ENCODE assay signal across 21 cellular contexts in genomic region chr2:160006466-160006865, GRCh38. TPM values are rescaled to one million over a fixed set of nuclear protein-coding genes. Genes with fewer than 3 reads are reported as not detected.
DNase-seq lines count a peak whose midpoint lies in the region; ATAC-seq, FAIRE-seq and TF ChIP-seq lines count a peak whose summit lies in the region.
"Had no signal": no experiment of that assay in that cellular context is flagged by ENCODE, and none has a peak within 500 bp of the region (broad histone marks: within the 10 kb centered on the region; RNA-seq: fewer than 3 reads in every experiment).

No MANE protein-coding gene starts in this region.

- in situ Hi-C loops in HAP-1 (cut with MboI; ENCODE audit: low sequenced_read_pairs), result no loop called here

- H3K79me2 ChIP-seq in astrocyte (ENCODE audit: insufficient read depth, low read length), result no peaks in the 10 kb centered on the region
- H3K79me2 ChIP-seq in smooth muscle cell (ENCODE audit: low read depth), result no peaks in the 10 kb centered on the region

- H3K27ac Mint-ChIP-seq in astrocyte (ENCODE audit: unreplicated experiment) (peak overlapping the region; percentile 83), Calu3 (ENCODE audit: unreplicated experiment) (no peak overlapping the region)
- H3K27ac Mint-ChIP-seq: memory B cell had no signal

- FAIRE-seq in astrocyte (lab: Jason Lieb, UNC), result no peak
- FAIRE-seq: K562 had no signal

- ATAC-seq in GM19043 (IDR thresholded peaks at IDR 0.05; ENCODE audit: low read depth, unreplicated experiment), result peak; percentile 79
- ATAC-seq in HG02763 (IDR thresholded peaks at IDR 0.05; ENCODE audit: unreplicated experiment), result peak; percentile 54
- ATAC-seq: K562 had no signal

- H3K4me3 ChIP-seq in astrocyte (ENCODE audit: insufficient read depth, low read depth, low read length) (no peak overlapping the region), smooth muscle cell (no peak overlapping the region), HAP-1 (no peak overlapping the region)
- H3K4me3 ChIP-seq: K562, prostate gland had no signal

- BruUV-seq in Calu3 (replicated peaks; lab: Mats Ljungman, UMichigan), result no TSS peak

- TF ChIP-seq CTCF in astrocyte (IDR thresholded peaks at IDR 0.05; ENCODE audit: insufficient read depth, low read depth, low read length), result no peak
- TF ChIP-seq CTCF in smooth muscle cell (IDR thresholded peaks at IDR 0.05; ENCODE audit: borderline replicate concordance, insufficient read depth, poor library complexity, severe bottlenecking), result no peak
- no peak for TF ChIP-seq CTCF in Calu3 (IDR thresholded peaks at IDR 0.05; ENCODE audit: unreplicated experiment)

- H3K9ac ChIP-seq in astrocyte (ENCODE audit: low read length), result no peak overlapping the region
- no peak overlapping the region for H3K9ac ChIP-seq in smooth muscle cell (ENCODE audit: low read depth)

- no peaks in the 10 kb centered on the region for H3K27me3 Mint-ChIP-seq in astrocyte (ENCODE audit: low read depth, unreplicated experiment)
- H3K27me3 Mint-ChIP-seq in Calu3 (ENCODE audit: unreplicated experiment), result no peaks in the 10 kb centered on the region

- H3K9me3 Mint-ChIP-seq in astrocyte (ENCODE audit: unreplicated experiment) (peaks cover 5% of the 10 kb centered on the region), Calu3 (ENCODE audit: low read depth, unreplicated experiment) (no peaks in the 10 kb centered on the region)
- H3K9me3 Mint-ChIP-seq: memory B cell had no signal

- H3K4me2 ChIP-seq in astrocyte (ENCODE audit: low read length) (no peak overlapping the region), smooth muscle cell (peak overlapping the region; percentile 3)

- H3F3A ChIP-seq in smooth muscle cell (ENCODE audit: low read depth), result no peaks in the 10 kb centered on the region

- H3K27ac ChIP-seq in astrocyte (ENCODE audit: low read depth, low read length) (no peak overlapping the region), smooth muscle cell (ENCODE audit: low read depth) (no peak overlapping the region)
- H3K27ac ChIP-seq: prostate gland had no signal

- DNase-seq in astrocyte (ENCODE audit: low read depth) (peak; percentile 5), smooth muscle cell (lab: John Stamatoyannopoulos, UW; ENCODE audit: unreplicated experiment) (no peak), Calu3 (no peak), HAP-1 (ENCODE audit: low spot score in 2 of 2) (no peak), T-helper 9 cell (no peak)
- DNase-seq: activated CD4-positive, alpha-beta T cell treated with anti-CD3 and anti-CD28 coated beads, Interleukin-2, amount 50 U/mL, for 1 hour; activated CD8-positive, alpha-beta memory T cell treated with anti-CD3 and anti-CD28 coated beads, Interleukin-2, amount 50 U/mL, for 48 hours; AML-193; hippocampal formation; islet precursor cell; NCI-H1105 treated with DMSO at 0.1 percent for 48 hours; NCI-H2107; NCI-H510A treated with DMSO at 0.1 percent for 48 hours; stimulated activated CD4-positive, alpha-beta T cell treated with anti-CD3 and anti-CD28 coated beads, Interleukin-4, amount 100 ng/mL, for 4 hours; substantia nigra; T-helper 1 cell had no signal

- H3K4me1 ChIP-seq in astrocyte (ENCODE audit: insufficient read depth, low read length) (no peaks in the 10 kb centered on the region), smooth muscle cell (ENCODE audit: low read depth) (no peaks in the 10 kb centered on the region), HAP-1 (no peaks in the 10 kb centered on the region)
- H3K4me1 ChIP-seq: prostate gland had no signal

- H4K20me1 ChIP-seq in astrocyte (ENCODE audit: insufficient read depth, low read length) (no peaks in the 10 kb centered on the region), smooth muscle cell (ENCODE audit: low read depth) (no peaks in the 10 kb centered on the region)

- WGBS in smooth muscle cell (ENCODE audit: low lambda C conversion rate), result 44% methylated on average over 2 of the region's 2 CpGs

- H3K9me3 ChIP-seq in astrocyte (ENCODE audit: insufficient read depth, low read depth, low read length) (no peaks in the 10 kb centered on the region), smooth muscle cell (replicated peaks; ENCODE audit: low read depth) (no peaks in the 10 kb centered on the region), HAP-1 (no peaks in the 10 kb centered on the region)
- H3K9me3 ChIP-seq: prostate gland had no signal

- H3K36me3 Mint-ChIP-seq in astrocyte (ENCODE audit: low read depth, unreplicated experiment) (peaks cover 14% of the 10 kb centered on the region), Calu3 (ENCODE audit: insufficient read depth, unreplicated experiment) (no peaks in the 10 kb centered on the region)
- H3K36me3 Mint-ChIP-seq: memory B cell had no signal

- H3K27me3 ChIP-seq in astrocyte (ENCODE audit: insufficient read depth, low read length) (no peaks in the 10 kb centered on the region), smooth muscle cell (ENCODE audit: low read depth) (no peaks in the 10 kb centered on the region), HAP-1 (ENCODE audit: low read depth) (peaks cover 10% of the 10 kb centered on the region)

- CTCF ChIA-PET in Calu3 (lab: Charles Lee), result no interaction called here

- H3K4me1 Mint-ChIP-seq in astrocyte (ENCODE audit: low read depth, unreplicated experiment) (peaks cover 15% of the 10 kb centered on the region), Calu3 (ENCODE audit: low read depth, unreplicated experiment) (peaks cover 7% of the 10 kb centered on the region)
- H3K4me1 Mint-ChIP-seq: memory B cell had no signal

- H3K36me3 ChIP-seq in astrocyte (ENCODE audit: insufficient read depth, low read length) (peaks cover 9% of the 10 kb centered on the region), smooth muscle cell (ENCODE audit: low read depth) (peaks cover 8% of the 10 kb centered on the region), HAP-1 (replicated peaks) (no peaks in the 10 kb centered on the region)

- H2AFZ ChIP-seq in astrocyte (ENCODE audit: low read depth, low read length) (no peak overlapping the region), smooth muscle cell (ENCODE audit: low read depth) (no peak overlapping the region)

- no peak overlapping the region for H3K4me3 Mint-ChIP-seq in astrocyte (ENCODE audit: unreplicated experiment)
- H3K4me3 Mint-ChIP-seq in Calu3 (ENCODE audit: low read depth, unreplicated experiment), result no peak overlapping the region
- H3K4me3 Mint-ChIP-seq: memory B cell had no signal

- intact Hi-C loops in Calu3 (cut with micrococcal nuclease; ENCODE audit: unreplicated experiment), result no loop called here

RNA-seq across cellular contexts. Expression of gene PLA2R1, which starts 55.9 kb away (rescaled TPM):
- total RNA-seq in astrocyte (7.1 and 10.5 TPM in 2 replicates), smooth muscle cell (7.3 and 10.1 TPM in 2 replicates), Calu3 (2022) (5.1 and 5.8 TPM in 2 replicates)
- 4.7 and 4.8 TPM in 2 replicates for polyA plus RNA-seq in smooth muscle cell
- total RNA-seq: K562 had no signal
- polyA plus RNA-seq: K562 had no signal
